In genomic region chr22:31631381-31631780, GRCh38 we compare ENCODE assay signal across 9 cellular contexts. TPM values are rescaled to one million over a fixed set of nuclear protein-coding genes. Genes with fewer than 3 reads are reported as not detected.
DNase-seq lines count a peak whose midpoint lies in the region; ATAC-seq, FAIRE-seq and TF ChIP-seq lines count a peak whose summit lies in the region.
"Had no signal": no experiment of that assay in that cellular context is flagged by ENCODE, and none has a peak within 500 bp of the region (broad histone marks: within the 10 kb centered on the region; RNA-seq: fewer than 3 reads in every experiment).

No MANE protein-coding gene starts in this region.

- H3K4me3 ChIP-seq in K562, result peak overlapping the region; percentile 82
- H3K4me3 ChIP-seq in mesendoderm (ENCODE audit: low read length), result no peak overlapping the region
- H3K4me3 ChIP-seq in vagina, result peak overlapping the region; percentile 89 to 90

- H3K4me2 ChIP-seq in K562 (ENCODE audit: insufficient read depth, low read length), result peak overlapping the region; percentile 84
- peak overlapping the region; percentile 57 for H3K4me2 ChIP-seq in mesendoderm (ENCODE audit: low read length)

- CTCF ChIA-PET in K562 (lab: Yijun Ruan, JAX; ENCODE audit: low intra/inter-chr PET ratio), result interaction anchor here (0.6 kb wide), 1 partner anchor 70 kb away, joined by 3 read pairs; no protein-coding TSS in a partner anchor

- H4K8ac ChIP-seq in mesendoderm (ENCODE audit: low read depth, low read length), result no peak overlapping the region

- no peak for ATAC-seq in stimulated activated naive CD8-positive, alpha-beta T cell treated with anti-CD3 and anti-CD28 coated beads, Interleukin-15, Interleukin-2, amounts not matched to agents 100 U/mL and 50 U/mL, for 24 hours
- ATAC-seq in K562, result no peak
- no peak for ATAC-seq in HG03378 (IDR thresholded peaks at IDR 0.05; ENCODE audit: unreplicated experiment)
- no peak for ATAC-seq in GM21717 (IDR thresholded peaks at IDR 0.05; ENCODE audit: unreplicated experiment)

- peaks cover 23% of the 10 kb centered on the region; the same call in 2 of the 3 replicates for H3K36me3 ChIP-seq in K562 (ENCODE audit: control insufficient read depth, insufficient read depth, low read length)
- peaks cover 2% of the 10 kb centered on the region for H3K36me3 ChIP-seq in mesendoderm (ENCODE audit: control insufficient read depth, insufficient read depth, low read length)
- no peaks in the 10 kb centered on the region for H3K36me3 ChIP-seq in vagina

- H4K20me1 ChIP-seq in K562 (replicated peaks; ENCODE audit: control insufficient read depth, insufficient read depth, low read length), result no peaks in the 10 kb centered on the region

- H3K27ac ChIP-seq in K562 (ENCODE audit: extremely low read depth, low read depth, low read length) (peak overlapping the region; percentile 87), mesendoderm (ENCODE audit: low read depth, low read length) (no peak overlapping the region), vagina (peak overlapping the region; percentile 89)

- H3K4me3 Mint-ChIP-seq in stimulated activated naive CD8-positive, alpha-beta T cell treated with anti-CD3 and anti-CD28 coated beads, Interleukin-15, Interleukin-2, amounts not matched to agents 100 ng/mL and 50 ng/mL, for 24 hours, result peak overlapping the region; percentile 85

- no peak overlapping the region for H2BK5ac ChIP-seq in mesendoderm (ENCODE audit: low read length)

- peaks cover 15% of the 10 kb centered on the region for H3K36me3 Mint-ChIP-seq in stimulated activated naive CD8-positive, alpha-beta T cell treated with anti-CD3 and anti-CD28 coated beads, Interleukin-15, Interleukin-2, amounts not matched to agents 100 ng/mL and 50 ng/mL, for 24 hours (ENCODE audit: low read depth)

- no peak overlapping the region for H2BK120ac ChIP-seq in mesendoderm (ENCODE audit: low read depth, low read length)

- FAIRE-seq in K562 (lab: Jason Lieb, UNC), result no peak
- FAIRE-seq: RCC 7860 had no signal

- H3K27me3 ChIP-seq in K562 (ENCODE audit: control insufficient read depth in 2 of 2, insufficient read depth in 2 of 2, low read length in 2 of 2) (no peaks in the 10 kb centered on the region), mesendoderm (ENCODE audit: insufficient read depth, low read length, poor library complexity) (no peaks in the 10 kb centered on the region), vagina (no peaks in the 10 kb centered on the region)

- no peaks in the 10 kb centered on the region for H3K9me3 ChIP-seq in K562 (replicated peaks; ENCODE audit: control insufficient read depth, insufficient read depth, low read depth, low read length)
- no peaks in the 10 kb centered on the region for H3K9me3 ChIP-seq in vagina

- TF ChIP-seq RAD21 in K562 (CRISPR knock-in tag; conservative IDR thresholded peaks at IDR 0.05 in 1 of 2, IDR thresholded peaks at IDR 0.05 in 1 of 2), result no peak

- POLR2A ChIA-PET in K562 (lab: Yijun Ruan, JAX), result interaction anchor here (0.8 to 1.7 kb wide), 5 partner anchors 28 to 170 kb away, joined by 3 to 14 read pairs (median 4); partner anchors contain the start of gene PISD

- H4K5ac ChIP-seq in mesendoderm (ENCODE audit: low read length), result no peak overlapping the region

- no peaks in the 10 kb centered on the region for H3K27me3 Mint-ChIP-seq in stimulated activated naive CD8-positive, alpha-beta T cell treated with anti-CD3 and anti-CD28 coated beads, Interleukin-15, Interleukin-2, amounts not matched to agents 100 ng/mL and 50 ng/mL, for 24 hours

- H3K79me2 ChIP-seq in K562 (ENCODE audit: control insufficient read depth, insufficient read depth, low read length) (peaks cover 70% of the 10 kb centered on the region), mesendoderm (ENCODE audit: control insufficient read depth, insufficient read depth, low read length) (peaks cover 34% of the 10 kb centered on the region)

- no peak overlapping the region for H2BK15ac ChIP-seq in mesendoderm (replicated peaks; ENCODE audit: low read depth)

- peaks cover 34 to 46% of the 10 kb centered on the region in 2 experiments; a peak in 4 of 5 replicates for H3K4me1 ChIP-seq in K562 (replicated peaks in 1 of 2; ENCODE audit: control insufficient read depth in 2 of 2, insufficient read depth in 2 of 2, low read length in 2 of 2)
- H3K4me1 ChIP-seq in mesendoderm (ENCODE audit: control insufficient read depth, low read depth, low read length), result peaks cover under 1% of the 10 kb centered on the region
- peaks cover 72% of the 10 kb centered on the region for H3K4me1 ChIP-seq in vagina

- no peak overlapping the region for H2AK5ac ChIP-seq in mesendoderm (ENCODE audit: low read length)

- H3K79me1 ChIP-seq in mesendoderm (ENCODE audit: low read length), result peaks cover 33% of the 10 kb centered on the region

- H3K18ac ChIP-seq in mesendoderm (ENCODE audit: low read length), result no peak overlapping the region

- H3K56ac ChIP-seq in mesendoderm (ENCODE audit: low read length), result peak overlapping the region; percentile 79

- H3K9ac ChIP-seq in K562 (ENCODE audit: insufficient read depth in 1 of 2, low read depth in 2 of 2, low read length in 2 of 2) (peak overlapping the region; percentile 89 to 94; a peak in 3 of 4 replicates), mesendoderm (ENCODE audit: low read length) (peak overlapping the region; percentile 62)

- H3K23ac ChIP-seq in mesendoderm (ENCODE audit: low read length), result no peak overlapping the region

- no peak overlapping the region for H3K4ac ChIP-seq in mesendoderm (ENCODE audit: low read depth, low read length)

- BruUV-seq in K562 (replicated peaks; lab: Mats Ljungman, UMichigan), result no TSS peak

- H3K27ac Mint-ChIP-seq in stimulated activated naive CD8-positive, alpha-beta T cell treated with anti-CD3 and anti-CD28 coated beads, Interleukin-15, Interleukin-2, amounts not matched to agents 100 ng/mL and 50 ng/mL, for 24 hours, result peak overlapping the region; percentile 87

- no peak for TF ChIP-seq CTCF in K562 (IDR thresholded peaks at IDR 0.05 in 2 of 3, conservative IDR thresholded peaks at IDR 0.05 in 1 of 3; ENCODE audit: insufficient read depth in 2 of 3, low read depth in 1 of 3, low read length in 3 of 3)
- no peak for TF ChIP-seq CTCF in vagina (IDR thresholded peaks at IDR 0.05)

- intact Hi-C loops in K562 (cut with micrococcal nuclease) (loop anchor here (2.0 kb wide), 1 partner anchor 141 kb away; no protein-coding TSS in a partner anchor), vagina (cut with DNase I) (no loop called here)

- no peak for DNase-seq in stimulated activated naive CD8-positive, alpha-beta T cell treated with anti-CD3 and anti-CD28 coated beads, Interleukin-15, Interleukin-2, amounts not matched to agents 100 U/mL and 50 U/mL, for 24 hours
- DNase-seq in K562 (ENCODE audit: extremely low read depth in 1 of 4, low spot score in 3 of 4) (no peak), mesendoderm (no peak), vagina (ENCODE audit: extremely low spot score in 2 of 2) (no peak), NCI-H2081 treated with DMSO at 0.1 percent for 48 hours (lab: John Stamatoyannopoulos, UW) (no peak)

- in situ Hi-C loops in K562 (cut with MboI), result loop anchor here (5.0 kb wide), 1 partner anchor 69 kb away; no protein-coding TSS in a partner anchor

- H3K9me3 Mint-ChIP-seq in stimulated activated naive CD8-positive, alpha-beta T cell treated with anti-CD3 and anti-CD28 coated beads, Interleukin-15, Interleukin-2, amounts not matched to agents 100 ng/mL and 50 ng/mL, for 24 hours, result no peaks in the 10 kb centered on the region

- H3K4me1 Mint-ChIP-seq in stimulated activated naive CD8-positive, alpha-beta T cell treated with anti-CD3 and anti-CD28 coated beads, Interleukin-15, Interleukin-2, amounts not matched to agents 100 ng/mL and 50 ng/mL, for 24 hours (ENCODE audit: low read depth), result peaks cover 43% of the 10 kb centered on the region

- TF ChIP-seq POLR2A in K562 (conservative IDR thresholded peaks at IDR 0.05), result no peak
- TF ChIP-seq POLR2A in vagina (IDR thresholded peaks at IDR 0.05), result no peak

- 67% methylated on average over 4 of the region's 9 CpGs for WGBS in K562 (ENCODE audit: insufficient coverage, low coverage, missing lambda C conversion rate)
- WGBS in mesendoderm (ENCODE audit: extremely low coverage, insufficient coverage, low lambda C conversion rate), result no CpG with 5 or more reads among the region's 9 CpGs

- H2AFZ ChIP-seq in K562 (ENCODE audit: low read depth, low read length), result no peak overlapping the region; the same call in 1 of the 2 replicates

- TF ChIP-seq EP300 in K562 (IDR thresholded peaks at IDR 0.05; ENCODE audit: low read length), result no peak

- no peaks in the 10 kb centered on the region for H3K9me1 ChIP-seq in K562 (ENCODE audit: control insufficient read depth, insufficient read depth, low read length)

TF ChIP-seq in K562, 482 proteins besides CTCF, POLR2A, EP300 and RAD21 (continues in another document):
- TF ChIP-seq ZNF232 (CRISPR knock-in tag; IDR thresholded peaks at IDR 0.05) (no peak), ATF3 (IDR thresholded peaks at IDR 0.05) (no peak), ATF3 (CRISPR knock-in tag; conservative IDR thresholded peaks at IDR 0.05) (no peak)

RNA-seq across cellular contexts. Expression of gene PISD, which starts 30.6 kb away (rescaled TPM):
- 37.5 and 84.0 TPM in 2 replicates for total RNA-seq in K562 (2011; cell fraction: chromatin; rRNA removed; ENCODE audit: low replicate concordance)
- total RNA-seq in K562 (2011; cell fraction: nucleolus; rRNA removed), result 62.2 and 72.4 TPM in 2 replicates
- 47.8 and 52.1 TPM in 2 replicates for total RNA-seq in K562 (2011; cell fraction: nucleoplasm; rRNA removed)
- total RNA-seq in K562 (2014; rRNA removed) (33.3 and 47.1 TPM in 2 replicates), K562 (2014; rRNA removed; fragmentation: Illumina TruSeq; extraction: Trizol) (20.2 and 24.5 TPM in 2 replicates), K562 (2015; rRNA removed; fragmentation: Illumina TruSeq; extraction: Trizol) (27.4 and 28.1 TPM in 2 replicates), K562 (2021) (56.8 and 63.1 TPM in 2 replicates), vagina (50.3 TPM)
- polyA plus RNA-seq in K562 (2011; rRNA removed) (29.1 and 44.3 TPM in 2 replicates), K562 (2014; fragmentation: Illumina TruSeq; extraction: Trizol) (42.6 and 48.5 TPM in 2 replicates), K562 (2014; fragmentation: Nextera tagmentation; extraction: Ambion mirVana) (10 to 100 TPM; 44.4 to 65.9 TPM), K562 (2014; rRNA removed) (36.6 and 44.9 TPM in 2 replicates)
- 48.2 and 59.1 TPM in 2 replicates for polyA plus RNA-seq in K562 (2011; cell fraction: cytosol; rRNA removed)
- polyA plus RNA-seq in K562 (2011; cell fraction: nucleus; rRNA removed), result 112 and 122 TPM in 2 replicates
- 31.9 and 36.1 TPM in 2 replicates for polyA plus RNA-seq in K562 (2012)
- 14.8 and 17.3 TPM in 2 replicates for polyA minus RNA-seq in K562 (2011; rRNA and poly(A)+ RNA removed)
- 17.0 and 18.8 TPM in 2 replicates for polyA minus RNA-seq in K562 (2011; cell fraction: cytosol; rRNA and poly(A)+ RNA removed)
- polyA minus RNA-seq in K562 (2011; cell fraction: nucleus; rRNA and poly(A)+ RNA removed), result 22.3 and 29.7 TPM in 2 replicates
- polyA plus RNA-seq in mesendoderm (2013, experiment 1 of 2), result 26.7 TPM
- polyA plus RNA-seq in mesendoderm (2013, experiment 2 of 2), result 26.6 TPM
